1 cellular context compared by ENCODE assay signal in genomic region chr2:63840785-63841253, GRCh38.
A peak's percentile ranks its signal among the peaks of the same experiment; 100 is the strongest.
TF ChIP-seq lines count a peak whose summit lies in the region.

No MANE protein-coding gene starts in this region.

TF ChIP-seq in K562, 482 proteins besides CTCF, POLR2A, EP300 and RAD21 (continued from another document and continues in another):
- TF ChIP-seq FUS (optimal IDR thresholded peaks at IDR 0.05; ENCODE audit: low read depth, low read length) (no peak), PHTF2 (CRISPR knock-in tag; IDR thresholded peaks at IDR 0.05) (no peak), JUND (IDR thresholded peaks at IDR 0.05; ENCODE audit: borderline replicate concordance, low read depth, low read length) (peak; percentile 13; the same call in 1 of the 2 replicates), JUND (tag; IDR thresholded peaks at IDR 0.05; ENCODE audit: borderline replicate concordance, low read depth, low read length) (no peak), ZNF316 (IDR thresholded peaks at IDR 0.05) (no peak), NCOA4 (IDR thresholded peaks at IDR 0.05; ENCODE audit: partially characterized antibody) (no peak), PTTG1 (tag; IDR thresholded peaks at IDR 0.05; ENCODE audit: low read depth) (no peak), ATF7 (IDR thresholded peaks at IDR 0.05) (no peak; the same call in 1 of the 2 replicates), NFYB (IDR thresholded peaks at IDR 0.05; ENCODE audit: extremely low read depth, insufficient read length) (peak; percentile 97), MLX (CRISPR knock-in tag; conservative IDR thresholded peaks at IDR 0.05) (no peak; a peak in 1 of 4 replicates), SMARCA5 (IDR thresholded peaks at IDR 0.05) (no peak), ZNF324 (CRISPR knock-in tag; IDR thresholded peaks at IDR 0.05) (no peak), BRD4 (IDR thresholded peaks at IDR 0.05) (peak; percentile 91; the same call in 1 of the 2 replicates), MGA (IDR thresholded peaks at IDR 0.05) (no peak), THRB (CRISPR knock-in tag; conservative IDR thresholded peaks at IDR 0.05) (peak; percentile 95), TAL1 (IDR thresholded peaks at IDR 0.05) (no peak), BDP1 (IDR thresholded peaks at IDR 0.05; ENCODE audit: insufficient read depth, insufficient read length) (no peak), IRF2 (CRISPR knock-in tag; IDR thresholded peaks at IDR 0.05) (no peak), ZFP91 (CRISPR knock-in tag; IDR thresholded peaks at IDR 0.05) (no peak), ZMIZ1 (IDR thresholded peaks at IDR 0.05; ENCODE audit: low read depth in 2 of 2, low read length in 2 of 2) (peak in 1 of 2 experiments; percentile 54; a peak in 1 of 4 replicates), KDM5B (IDR thresholded peaks at IDR 0.05; ENCODE audit: insufficient replicate concordance, low read depth, low read length) (peak; percentile 25), MAZ (CRISPR knock-in tag; conservative IDR thresholded peaks at IDR 0.05 in 1 of 2, IDR thresholded peaks at IDR 0.05 in 1 of 2) (peak; percentile 2 to 19; a peak in 2 of 4 replicates), CBX1 (IDR thresholded peaks at IDR 0.05; ENCODE audit: low read depth) (peak; percentile 17; the same call in 1 of the 2 replicates), FOXK2 (conservative IDR thresholded peaks at IDR 0.05 in 1 of 2, IDR thresholded peaks at IDR 0.05 in 1 of 2; ENCODE audit: low read depth in 2 of 2) (peak; percentile 29 to 38; a peak in 2 of 4 replicates), KAT7 (CRISPR knock-in tag; IDR thresholded peaks at IDR 0.05; ENCODE audit: borderline replicate concordance) (no peak), ARID3A (IDR thresholded peaks at IDR 0.05; ENCODE audit: borderline replicate concordance, low read depth, low read length) (no peak), CEBPG (CRISPR knock-in tag; IDR thresholded peaks at IDR 0.05) (no peak), CEBPG (tag; conservative IDR thresholded peaks at IDR 0.05 in 1 of 2, IDR thresholded peaks at IDR 0.05 in 1 of 2) (no peak), YY1 (IDR thresholded peaks at IDR 0.05; ENCODE audit: borderline replicate concordance in 1 of 3, control insufficient read depth in 1 of 3, extremely low read depth in 1 of 3, insufficient read depth in 3 of 3, insufficient read length in 1 of 3, insufficient replicate concordance in 2 of 3, low read depth in 1 of 3, low read length in 2 of 3) (peak in 2 of 3 experiments; percentile 32 to 53), KLF16 (IDR thresholded peaks at IDR 0.05) (no peak), TSC22D4 (tag; IDR thresholded peaks at IDR 0.05) (no peak), ZNF212 (CRISPR knock-in tag; IDR thresholded peaks at IDR 0.05) (no peak), E2F3 (CRISPR knock-in tag; IDR thresholded peaks at IDR 0.05) (no peak), SRSF7 (optimal IDR thresholded peaks at IDR 0.05; ENCODE audit: low read depth, low read length) (no peak), POLR2AphosphoS2 (IDR thresholded peaks at IDR 0.05; ENCODE audit: low read length) (no peak)
